Comparison of ENCODE assay signal across 12 cellular contexts in the genomic region with DNA sequence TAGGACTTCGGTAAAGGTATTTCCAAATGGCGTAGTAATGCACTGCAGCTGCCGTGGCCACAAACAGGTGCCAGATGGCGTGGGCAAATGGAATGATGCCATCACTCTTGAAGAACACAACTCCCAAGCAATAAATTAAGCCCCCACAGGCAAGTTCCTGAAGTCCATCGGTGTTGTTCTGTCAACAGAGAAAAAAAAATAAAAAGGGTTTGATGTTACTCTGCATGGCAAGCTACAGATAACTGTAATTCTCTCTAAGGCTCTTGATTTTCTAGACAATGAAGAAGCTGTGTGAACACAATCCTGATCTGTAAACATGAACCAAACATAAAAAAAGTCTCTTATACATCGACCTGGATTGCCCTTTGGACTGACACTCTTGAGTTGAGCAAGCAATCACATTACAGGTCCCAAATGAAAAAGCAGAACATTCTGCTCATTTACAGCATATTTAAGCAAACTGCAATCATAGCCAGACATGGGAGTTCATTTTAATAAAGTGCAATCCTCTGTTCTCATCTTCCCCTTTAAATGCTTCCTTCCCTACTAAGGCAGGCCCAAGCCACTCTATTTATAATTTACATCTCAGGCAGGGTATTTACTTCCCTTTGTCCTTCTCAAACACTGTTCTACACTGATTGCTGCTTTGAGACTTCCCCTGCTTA. TPM values are rescaled to one million over a fixed set of nuclear protein-coding genes. Genes with fewer than 3 reads are reported as not detected.
DNase-seq lines count a peak whose midpoint lies in the region; ATAC-seq and TF ChIP-seq lines count a peak whose summit lies in the region.
"Had no signal": no experiment of that assay in that cellular context is flagged by ENCODE, and none has a peak within 500 bp of the region (broad histone marks: within the 10 kb centered on the region; RNA-seq: fewer than 3 reads in every experiment).

No MANE protein-coding gene starts in this region.

- H3K9me3 ChIP-seq in cardiac muscle cell (ENCODE audit: low read depth) = no peaks in the 10 kb centered on the region
- H3K9me3 ChIP-seq in uterus = no peaks in the 10 kb centered on the region
- H3K9me3 ChIP-seq in esophagus muscularis mucosa = no peaks in the 10 kb centered on the region
- H3K9me3 ChIP-seq: ovary had no signal

- DNase-seq in cardiac muscle cell (ENCODE audit: low read depth in 1 of 2, low spot score in 1 of 2) (no peak), cardiac septum (ENCODE audit: low spot score) (no peak), myocyte (ENCODE audit: low read depth) (peak; percentile 92), uterus (no peak), germinal center (ENCODE audit: low spot score) (no peak), esophagus muscularis mucosa (ENCODE audit: extremely low spot score) (no peak)
- DNase-seq: activated CD4-positive, alpha-beta T cell treated with anti-CD3 and anti-CD28 coated beads, Interleukin-2, amount 10 ng/mL, durations not matched to agents 24 days and 14 days; activated naive CD4-positive, alpha-beta T cell treated with Interleukin-2 at 50 U/mL for 16 hours; ovary had no signal

- H3K27me3 ChIP-seq in cardiac muscle cell (no peaks in the 10 kb centered on the region), uterus (no peaks in the 10 kb centered on the region), esophagus muscularis mucosa (no peaks in the 10 kb centered on the region)
- H3K27me3 ChIP-seq: ovary had no signal

- intact Hi-C loops in cardiac septum (cut with DNase I) = no loop called here
- intact Hi-C loops in uterus (cut with DNase I; ENCODE audit: low total_unique reads) = no loop called here
- intact Hi-C loops in esophagus muscularis mucosa (cut with DNase I) = no loop called here

- no peak for ATAC-seq in activated T-helper 17 cell treated with anti-CD3 and anti-CD28 coated beads, Interleukin-2, amount 50 U/mL, for 72 hours (replicated peaks)
- ATAC-seq in GM19455 (IDR thresholded peaks at IDR 0.05; ENCODE audit: unreplicated experiment) = no peak

- H3K4me3 Mint-ChIP-seq in activated T-helper 17 cell treated with anti-CD3 and anti-CD28 coated beads, Interleukin-2, amount 50 U/mL, for 72 hours = no peak overlapping the region
- H3K4me3 Mint-ChIP-seq: activated CD4-positive, alpha-beta T cell treated with anti-CD3 and anti-CD28 coated beads, Interleukin-2, amount 10 ng/mL, durations not matched to agents 24 days and 14 days; type B pancreatic cell had no signal

- H3K27ac Mint-ChIP-seq in activated T-helper 17 cell treated with anti-CD3 and anti-CD28 coated beads, Interleukin-2, amount 50 U/mL, for 72 hours = peak overlapping the region; percentile 18
- H3K27ac Mint-ChIP-seq: activated CD4-positive, alpha-beta T cell treated with anti-CD3 and anti-CD28 coated beads, Interleukin-2, amount 10 ng/mL, durations not matched to agents 24 days and 14 days; type B pancreatic cell had no signal

- no peaks in the 10 kb centered on the region for H3K27me3 Mint-ChIP-seq in activated T-helper 17 cell treated with anti-CD3 and anti-CD28 coated beads, Interleukin-2, amount 50 U/mL, for 72 hours
- H3K27me3 Mint-ChIP-seq: activated CD4-positive, alpha-beta T cell treated with anti-CD3 and anti-CD28 coated beads, Interleukin-2, amount 10 ng/mL, durations not matched to agents 24 days and 14 days had no signal

- H3K36me3 ChIP-seq in cardiac muscle cell (peaks cover 21% of the 10 kb centered on the region), uterus (no peaks in the 10 kb centered on the region), esophagus muscularis mucosa (peaks cover 9 to 53% (median 27%) of the 10 kb centered on the region in 4 donors)
- H3K36me3 ChIP-seq: ovary had no signal

- TF ChIP-seq POLR2A in uterus (IDR thresholded peaks at IDR 0.05) = no peak
- no peak for TF ChIP-seq POLR2A in esophagus muscularis mucosa (IDR thresholded peaks at IDR 0.05; ENCODE audit: low read depth)

- H3K4me1 Mint-ChIP-seq in activated T-helper 17 cell treated with anti-CD3 and anti-CD28 coated beads, Interleukin-2, amount 50 U/mL, for 72 hours = no peaks in the 10 kb centered on the region

- peaks cover 60% of the 10 kb centered on the region for H3K36me3 Mint-ChIP-seq in activated T-helper 17 cell treated with anti-CD3 and anti-CD28 coated beads, Interleukin-2, amount 50 U/mL, for 72 hours (ENCODE audit: low read depth)

- H3K9me3 Mint-ChIP-seq in activated T-helper 17 cell treated with anti-CD3 and anti-CD28 coated beads, Interleukin-2, amount 50 U/mL, for 72 hours = no peaks in the 10 kb centered on the region
- H3K9me3 Mint-ChIP-seq: activated CD4-positive, alpha-beta T cell treated with anti-CD3 and anti-CD28 coated beads, Interleukin-2, amount 10 ng/mL, durations not matched to agents 24 days and 14 days; type B pancreatic cell had no signal

- H3K27ac ChIP-seq in cardiac muscle cell (peak overlapping the region; percentile 66), uterus (peak overlapping the region; percentile 12 to 36), esophagus muscularis mucosa (replicated peaks in 1 of 4) (peak overlapping the region in 1 of 4 donors; percentile 26)
- H3K27ac ChIP-seq: ovary had no signal

- H3K4me3 ChIP-seq in cardiac muscle cell (no peak overlapping the region), uterus (no peak overlapping the region), esophagus muscularis mucosa (no peak overlapping the region)
- H3K4me3 ChIP-seq: ovary had no signal

- TF ChIP-seq CTCF in cardiac muscle cell (IDR thresholded peaks at IDR 0.05; ENCODE audit: low read depth, low read length) = no peak
- no peak for TF ChIP-seq CTCF in uterus (IDR thresholded peaks at IDR 0.05)
- no peak for TF ChIP-seq CTCF in esophagus muscularis mucosa (IDR thresholded peaks at IDR 0.05)

- H3K4me1 ChIP-seq in cardiac muscle cell (ENCODE audit: low read depth) = peaks cover 15% of the 10 kb centered on the region
- peaks cover 0 to 3% of the 10 kb centered on the region in 2 donors for H3K4me1 ChIP-seq in uterus
- H3K4me1 ChIP-seq in esophagus muscularis mucosa = peaks cover 0 to 23% (median 15%) of the 10 kb centered on the region in 4 donors

- WGBS in esophagus muscularis mucosa = 80% methylated on average over 6 of the region's 6 CpGs

- no peak for TF ChIP-seq EP300 in esophagus muscularis mucosa (IDR thresholded peaks at IDR 0.05)

RNA-seq across cellular contexts. Expression of gene MMD, which starts 27.1 kb away (rescaled TPM):
- total RNA-seq in cardiac muscle cell (65.3 and 112 TPM in 2 replicates), cardiac septum (12.6 TPM), myocyte (5.3 and 5.8 TPM in 2 replicates), uterus (10 to 100 TPM in 3 of 4 donors, 1 to 10 TPM in 1; 1.3 to 27.9 (median 14.2) TPM), esophagus muscularis mucosa (10 to 100 TPM; 28.5 to 43.9 (median 32.4) TPM)
- 85.0 and 112 TPM in 2 replicates for polyA plus RNA-seq in cardiac muscle cell
- 10 to 100 TPM; 21.7 to 28.6 TPM for total RNA-seq in activated T-helper 17 cell treated with anti-CD3 and anti-CD28 coated beads, Interleukin-2, amount 50 U/mL, for 72 hours
- 1.8 TPM for polyA plus RNA-seq in myocyte (2012)
